8 cellular contexts compared by ENCODE assay signal in the genomic region with DNA sequence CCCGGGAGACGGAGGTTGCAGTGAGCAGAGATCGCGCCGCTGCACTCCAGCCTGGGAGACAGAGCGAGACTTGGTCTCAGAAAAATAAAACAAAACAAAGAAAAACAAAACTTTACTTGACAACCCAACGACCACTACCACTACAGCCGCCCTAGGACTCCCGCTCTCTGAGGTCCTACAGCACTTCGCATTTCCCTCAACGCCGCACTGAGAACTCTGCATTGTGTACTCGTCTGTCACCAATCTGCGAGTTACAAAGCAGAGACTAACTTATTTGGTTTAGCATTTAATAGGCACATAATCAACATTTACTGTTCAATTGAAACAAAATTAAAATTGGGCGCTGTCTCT. TPM values are rescaled to one million over a fixed set of nuclear protein-coding genes. Genes with fewer than 3 reads are reported as not detected.
DNase-seq lines count a peak whose midpoint lies in the region; ATAC-seq and TF ChIP-seq lines count a peak whose summit lies in the region.

No MANE protein-coding gene starts in this region.

- H3K27me3 ChIP-seq in GM06990 (replicated peaks; ENCODE audit: control insufficient read depth, insufficient read depth, low read length) = no peaks in the 10 kb centered on the region

- no peak for TF ChIP-seq CTCF in GM06990 (IDR thresholded peaks at IDR 0.05; ENCODE audit: insufficient read depth, low read length, poor library complexity, severe bottlenecking)
- TF ChIP-seq CTCF in astrocyte of the cerebellum (IDR thresholded peaks at IDR 0.05; ENCODE audit: low read depth, low read length, missing control alignments) = no peak

- peaks cover 19 to 23% of the 10 kb centered on the region in 2 donors for H3K36me3 Mint-ChIP-seq in stimulated activated naive B cell treated with anti-CD40 and anti-IgM and Interleukin-4, amounts not matched to agents 10 μg/mL and 1 μg/mL and 100 μg/mL, for 72 hours

- peak overlapping the region; percentile 99 for H3K27ac Mint-ChIP-seq in stimulated activated naive B cell treated with anti-CD40 and anti-IgM and Interleukin-4, amounts not matched to agents 10 μg/mL and 1 μg/mL and 100 μg/mL, for 72 hours

- H3K36me3 ChIP-seq in GM06990 (ENCODE audit: control insufficient read depth, insufficient read depth, low read length) = peaks cover 10% of the 10 kb centered on the region

- DNase-seq in GM06990 (ENCODE audit: extremely low read depth, insufficient read length) = no peak
- DNase-seq in LHCN-M2 (ENCODE audit: low read depth) = peak; percentile 23
- DNase-seq in astrocyte of the cerebellum (ENCODE audit: low read depth) = no peak
- peak; percentile 15 for DNase-seq in iris pigment epithelial cell (ENCODE audit: low read depth)
- no peak for DNase-seq in stimulated activated naive B cell treated with anti-CD40 and anti-IgM and Interleukin-4, amounts not matched to agents 10 μg/mL and 1 μg/mL and 100 μg/mL, for 72 hours
- no peak for DNase-seq in NOMO-1 treated with DMSO at 0.1 percent for 48 hours (lab: John Stamatoyannopoulos, UW; ENCODE audit: unreplicated experiment)

- ATAC-seq in stimulated activated naive B cell treated with anti-CD40 and anti-IgM and Interleukin-4, amounts not matched to agents 10 μg/mL and 1 μg/mL and 100 μg/mL, for 72 hours (replicated peaks) = peak in 1 of 2 donors; percentile 20
- ATAC-seq in HG03378 (IDR thresholded peaks at IDR 0.05; ENCODE audit: unreplicated experiment) (no peak), HG02759 (IDR thresholded peaks at IDR 0.05; ENCODE audit: unreplicated experiment) (no peak)

- H3K4me3 ChIP-seq in GM06990 (replicated peaks; ENCODE audit: low read depth, low read length) (peak overlapping the region; percentile 89), astrocyte of the cerebellum (ENCODE audit: low read depth, low read length) (peak overlapping the region; percentile 92)

- peak overlapping the region; percentile 92 to 94 for H3K4me3 Mint-ChIP-seq in stimulated activated naive B cell treated with anti-CD40 and anti-IgM and Interleukin-4, amounts not matched to agents 10 μg/mL and 1 μg/mL and 100 μg/mL, for 72 hours

- H3K4me1 Mint-ChIP-seq in stimulated activated naive B cell treated with anti-CD40 and anti-IgM and Interleukin-4, amounts not matched to agents 10 μg/mL and 1 μg/mL and 100 μg/mL, for 72 hours = peaks cover 2 to 22% of the 10 kb centered on the region in 2 donors

- in situ Hi-C loops in astrocyte of the cerebellum (cut with HindIII; ENCODE audit: low sequenced_read_pairs) = no loop called here

- no peaks in the 10 kb centered on the region for H3K9me3 Mint-ChIP-seq in stimulated activated naive B cell treated with anti-CD40 and anti-IgM and Interleukin-4, amounts not matched to agents 10 μg/mL and 1 μg/mL and 100 μg/mL, for 72 hours

- no peaks in the 10 kb centered on the region for H3K27me3 Mint-ChIP-seq in stimulated activated naive B cell treated with anti-CD40 and anti-IgM and Interleukin-4, amounts not matched to agents 10 μg/mL and 1 μg/mL and 100 μg/mL, for 72 hours

RNA-seq across cellular contexts. Expression of gene ZNF207, which starts 0.5 kb away (rescaled TPM):
- total RNA-seq in LHCN-M2 (2014; rRNA removed) = 141 and 157 TPM in 2 replicates
- 102 TPM for polyA plus RNA-seq in LHCN-M2 (2012)

RNA-seq across cellular contexts. Expression of gene C17orf75, which starts 7.5 kb away (rescaled TPM):
- 12.8 and 16.4 TPM in 2 replicates for total RNA-seq in LHCN-M2 (2014; rRNA removed)
- polyA plus RNA-seq in LHCN-M2 (2012) = 9.3 TPM

Comparison
In these comparisons a context has a peak if more than half of its experiments do, and no peak if none do; other contexts are left out.
1. DNase-seq: peak in LHCN-M2 (single experiment) and iris pigment epithelial cell (single experiment); none in GM06990 (single experiment), astrocyte of the cerebellum (single experiment), stimulated activated naive B cell treated with anti-CD40 and anti-IgM and Interleukin-4, amounts not matched to agents 10 μg/mL and 1 μg/mL and 100 μg/mL, for 72 hours (single experiment) and NOMO-1 treated with DMSO at 0.1 percent for 48 hours (single experiment).